In the genomic region with DNA sequence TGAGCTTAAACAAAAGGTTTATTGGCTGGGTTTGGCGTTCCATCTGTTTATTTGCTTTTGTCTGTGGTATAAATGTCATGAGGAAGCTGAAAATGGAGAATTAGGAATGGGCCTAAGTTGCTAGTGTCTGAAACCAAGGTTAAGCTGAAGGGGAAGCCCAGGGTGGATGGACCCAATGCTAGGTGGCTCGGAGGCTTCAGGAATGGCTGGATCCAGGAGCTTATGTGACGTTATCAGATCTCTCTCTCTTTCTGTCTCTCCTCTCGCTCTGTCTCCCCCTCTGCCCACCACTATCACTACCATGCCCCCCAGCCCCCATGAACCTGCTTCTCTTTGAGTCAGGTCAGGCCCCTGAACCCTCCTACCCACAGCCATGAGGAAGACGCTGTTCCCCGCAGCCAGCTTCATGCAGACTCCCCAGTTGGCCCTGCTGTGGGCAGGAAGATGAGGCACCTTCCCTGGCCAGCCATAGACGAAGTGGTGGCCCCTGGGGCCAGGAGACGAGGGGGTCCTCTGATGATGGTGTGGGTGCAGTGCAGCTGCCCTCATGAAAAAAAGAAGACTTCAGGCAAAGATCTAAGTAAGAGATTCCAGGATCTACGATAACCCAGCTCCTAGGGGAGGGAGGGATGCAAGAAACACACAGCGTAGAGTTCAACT, we compare ENCODE assay signal across 18 cellular contexts.
"Had no signal": no experiment of that assay in that cellular context is flagged by ENCODE, and none has a peak within 500 bp of the region (broad histone marks: within the 10 kb centered on the region; RNA-seq: fewer than 3 reads in every experiment).

No MANE protein-coding gene starts in this region.

- H3K9me3 Mint-ChIP-seq: activated naive CD8-positive, alpha-beta T cell treated with anti-CD3 and anti-CD28 coated beads, Interleukin-2, amount 50 U/mL, for 24 hours; dendritic cell treated with granulocyte-macrophage colony-stimulating factor and Interleukin-4, amounts not matched to agents 40 ng/mL and 50 ng/mL, for 4 days; endodermal cell had no signal

- H3K4me3 ChIP-seq: breast epithelium, gastroesophageal sphincter, heart right ventricle, upper lobe of left lung had no signal

- H3K4me1 ChIP-seq: breast epithelium had no signal

- H3K27ac ChIP-seq: breast epithelium, gastroesophageal sphincter, heart right ventricle, upper lobe of left lung had no signal

- H3K9me3 ChIP-seq: breast epithelium, gastroesophageal sphincter, heart right ventricle, upper lobe of left lung had no signal

- H3K36me3 Mint-ChIP-seq: activated CD8-positive, alpha-beta memory T cell treated with anti-CD3 and anti-CD28 coated beads, Interleukin-2, amount 10 ng/mL, durations not matched to agents 7 days and 5 days had no signal

- H3K4me3 Mint-ChIP-seq: activated CD8-positive, alpha-beta memory T cell treated with anti-CD3 and anti-CD28 coated beads, Interleukin-2, amount 10 ng/mL, durations not matched to agents 7 days and 5 days; dendritic cell treated with granulocyte-macrophage colony-stimulating factor and Interleukin-4, amounts not matched to agents 40 ng/mL and 50 ng/mL, for 4 days; endodermal cell had no signal

- H3K36me3 ChIP-seq: breast epithelium, gastroesophageal sphincter, heart right ventricle, upper lobe of left lung had no signal

- DNase-seq: activated CD4-positive, alpha-beta T cell treated with anti-CD3 and anti-CD28 coated beads, Interleukin-2, amount 50 U/mL, for 4 hours; activated CD4-positive, CD25-positive, alpha-beta regulatory T cell treated with anti-CD3 and anti-CD28 coated beads, Interleukin-2, amount 50 U/mL, for 72 hours; activated CD8-positive, alpha-beta memory T cell treated with anti-CD3 and anti-CD28 coated beads, Interleukin-2, amount 10 ng/mL, durations not matched to agents 7 days and 5 days; activated naive CD8-positive, alpha-beta T cell treated with anti-CD3 and anti-CD28 coated beads, Interleukin-2, amount 50 U/mL, for 24 hours; activated T-cell treated with anti-CD3 and anti-CD28 coated beads, Interleukin-2, amount 50 U/mL, for 48 hours; aorta; endodermal cell; heart right ventricle; naive B cell; right cardiac atrium; small intestine; stimulated activated CD4-positive, alpha-beta T cell treated with anti-CD3 and anti-CD28 coated beads, Interleukin-4, amount 100 ng/mL, for 24 hours; stimulated activated naive CD4-positive, alpha-beta T cell treated with Interleukin-2 at 50 U/mL for 16 hours; T1000 had no signal

- H3K27ac Mint-ChIP-seq: activated CD8-positive, alpha-beta memory T cell treated with anti-CD3 and anti-CD28 coated beads, Interleukin-2, amount 10 ng/mL, durations not matched to agents 7 days and 5 days; activated naive CD8-positive, alpha-beta T cell treated with anti-CD3 and anti-CD28 coated beads, Interleukin-2, amount 50 U/mL, for 24 hours; dendritic cell treated with granulocyte-macrophage colony-stimulating factor and Interleukin-4, amounts not matched to agents 40 ng/mL and 50 ng/mL, for 4 days; endodermal cell had no signal

- H3K4me1 Mint-ChIP-seq: endodermal cell had no signal
